In the genomic region with DNA sequence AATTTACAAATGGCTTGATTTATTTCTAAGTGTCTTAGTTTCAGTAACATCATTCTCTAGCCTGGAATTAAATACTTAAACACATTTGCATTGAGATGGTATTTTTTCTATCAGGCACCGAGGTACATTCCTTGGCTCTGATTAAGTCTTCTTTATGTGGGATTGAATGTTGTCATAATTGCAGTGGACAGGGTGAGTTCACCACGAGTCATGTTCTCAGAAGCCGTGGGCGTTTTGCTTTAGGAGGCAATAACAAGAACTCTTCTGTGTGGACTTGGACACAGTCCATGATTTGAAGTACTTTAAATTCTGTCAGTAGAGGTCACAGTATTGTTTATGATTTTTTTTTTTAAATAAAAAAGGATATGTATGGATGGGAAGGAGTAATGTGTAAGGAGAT, we compare ENCODE assay signal across 8 cellular contexts. TPM values are rescaled to one million over a fixed set of nuclear protein-coding genes. Genes with fewer than 3 reads are reported as not detected.
DNase-seq lines count a peak whose midpoint lies in the region; ATAC-seq, FAIRE-seq and TF ChIP-seq lines count a peak whose summit lies in the region.

No MANE protein-coding gene starts in this region.

- H3K4me3 ChIP-seq in bronchial epithelial cell (ENCODE audit: low read depth, low read length) = no peak overlapping the region

- TF ChIP-seq CTCF in bronchial epithelial cell (IDR thresholded peaks at IDR 0.05; ENCODE audit: insufficient read depth, low read length, severe bottlenecking) = no peak

- no peaks in the 10 kb centered on the region for H3K36me3 ChIP-seq in bronchial epithelial cell (ENCODE audit: control insufficient read depth, insufficient read depth, low read length)

- H3K27me3 ChIP-seq in bronchial epithelial cell (ENCODE audit: control insufficient read depth, insufficient read depth, low read length) = no peaks in the 10 kb centered on the region

- no peak for FAIRE-seq in bronchial epithelial cell (lab: Jason Lieb, UNC)

- peak; percentile 72 for DNase-seq in CD1c-positive myeloid dendritic cell (ENCODE audit: extremely low spot score)
- peak; percentile 85 for DNase-seq in LHCN-M2 (ENCODE audit: low read depth)
- DNase-seq in bronchial epithelial cell (ENCODE audit: low read depth) = peak; percentile 95
- peak; percentile 7 for DNase-seq in pons (ENCODE audit: low spot score)
- DNase-seq in left lobe of liver (ENCODE audit: low spot score) = no peak
- no peak for DNase-seq in germinal center (ENCODE audit: low spot score)

- ATAC-seq in left lobe of liver = no peak
- ATAC-seq in HG03280 (IDR thresholded peaks at IDR 0.05; ENCODE audit: unreplicated experiment) = no peak
- ATAC-seq in HG03460 (IDR thresholded peaks at IDR 0.05; ENCODE audit: unreplicated experiment) = no peak

RNA-seq across cellular contexts. Expression of a gene that starts 57.1 kb away (rescaled TPM):
- total RNA-seq in LHCN-M2 (2014; rRNA removed) (0.17 TPM in 1 of 2 replicates, not detected in the other), bronchial epithelial cell (under 0.01 TPM in 1 of 2 replicates, not detected in the other), left lobe of liver (0.10 TPM)
- 0.02 TPM for polyA plus RNA-seq in LHCN-M2 (2012)

Comparison
In these comparisons a context has a peak if more than half of its experiments do, and no peak if none do; other contexts are left out.
1. DNase-seq: peak in CD1c-positive myeloid dendritic cell (single experiment), LHCN-M2 (single experiment), bronchial epithelial cell (single experiment) and pons (single experiment); none in left lobe of liver (single experiment) and germinal center (single experiment).